1 cellular context compared by ENCODE assay signal in genomic region chr19:3955688-3956087, GRCh38.
TF ChIP-seq lines count a peak whose summit lies in the region.

No MANE protein-coding gene starts in this region.

TF ChIP-seq in H1, 55 proteins besides CTCF, POLR2A, EP300 and RAD21:
- no peak for TF ChIP-seq USF2 (IDR thresholded peaks at IDR 0.05; ENCODE audit: low read length)
